Comparison of ENCODE assay signal across 1 cellular context in genomic region chr7:150716939-150717338, GRCh38.
TF ChIP-seq lines count a peak whose summit lies in the region.

No MANE protein-coding gene starts in this region.

TF ChIP-seq in GM23338, 12 proteins besides CTCF, POLR2A, EP300 and RAD21 (continued from another document):
- no peak for TF ChIP-seq ZNF462 (CRISPR knock-in tag; IDR thresholded peaks at IDR 0.05)
- TF ChIP-seq JUNB (IDR thresholded peaks at IDR 0.05; ENCODE audit: unreplicated experiment): no peak
- no peak for TF ChIP-seq REST (IDR thresholded peaks at IDR 0.05; ENCODE audit: unreplicated experiment)
- no peak for TF ChIP-seq CREB1 (CRISPR knock-in tag; IDR thresholded peaks at IDR 0.05; ENCODE audit: low read depth)
- no peak for TF ChIP-seq POLR2AphosphoS5 (IDR thresholded peaks at IDR 0.05; ENCODE audit: low read depth)
- TF ChIP-seq EZH2phosphoT487 (IDR thresholded peaks at IDR 0.05; ENCODE audit: unreplicated experiment): no peak
